ENCODE assay signal across 16 cellular contexts in genomic region chr16:89633064-89633631, GRCh38. TPM values are rescaled to one million over a fixed set of nuclear protein-coding genes. Genes with fewer than 3 reads are reported as not detected.
A peak's percentile ranks its signal among the peaks of the same experiment; 100 is the strongest.
DNase-seq lines count a peak whose midpoint lies in the region; ATAC-seq lines count a peak whose summit lies in the region.
"Had no signal": no experiment of that assay in that cellular context is flagged by ENCODE, and none has a peak within 500 bp of the region (broad histone marks: within the 10 kb centered on the region; RNA-seq: fewer than 3 reads in every experiment).

No MANE protein-coding gene starts in this region.

- H3K27ac ChIP-seq in duodenal mucosa (ENCODE audit: low read depth, low read length) (peak overlapping the region; percentile 32), neuronal stem cell (replicated peaks; ENCODE audit: low read length) (no peak overlapping the region)

- peak; percentile 66 for DNase-seq in Daoy (ENCODE audit: low read depth)
- peak; percentile 41 for DNase-seq in NCI-H226
- DNase-seq in neuronal stem cell (ENCODE audit: low spot score), result no peak
- no peak for DNase-seq in left ventricle myocardium superior
- DNase-seq in NCI-H2107 (lab: John Stamatoyannopoulos, UW), result no peak
- DNase-seq in SHP77 treated with DMSO at 0.1 percent for 48 hours (lab: John Stamatoyannopoulos, UW), result no peak
- DNase-seq: activated CD4-positive, alpha-beta T cell treated with anti-CD3 and anti-CD28 coated beads for 36 hours; activated naive CD4-positive, alpha-beta T cell treated with anti-CD3 and anti-CD28 coated beads, Interleukin-2, amount 50 U/mL, for 16 hours; DND-41; immature natural killer cell; NCI-H2171 treated with DMSO at 0.1 percent for 48 hours; stimulated activated CD4-positive, alpha-beta T cell treated with anti-CD3 and anti-CD28 coated beads, Interleukin-2, amount 100 ng/mL, for 48 hours; stimulated activated naive CD8-positive, alpha-beta T cell treated with anti-CD3 and anti-CD28 coated beads, Interleukin-15, amount 100 ng/mL, for 72 hours had no signal

- H2AK5ac ChIP-seq in neuronal stem cell (ENCODE audit: low read depth, low read length), result peak overlapping the region; percentile 79

- no peak overlapping the region for H3K4ac ChIP-seq in neuronal stem cell (ENCODE audit: low read length)

- peak overlapping the region; percentile 71 for H3K14ac ChIP-seq in neuronal stem cell (ENCODE audit: low read length)

- no peaks in the 10 kb centered on the region for H3K79me1 ChIP-seq in neuronal stem cell (ENCODE audit: low read depth, low read length)

- H2AFZ ChIP-seq in neuronal stem cell (ENCODE audit: low read length), result no peak overlapping the region

- no peak overlapping the region for H3K4me3 ChIP-seq in duodenal mucosa (ENCODE audit: low read depth in 1 of 2, low read length in 2 of 2)
- H3K4me3 ChIP-seq in neuronal stem cell (ENCODE audit: low read length in 2 of 2), result no peak overlapping the region
- H3K4me3 ChIP-seq: K562 had no signal

- H3K4me1 ChIP-seq in duodenal mucosa (ENCODE audit: control insufficient read depth in 1 of 2, insufficient read depth in 2 of 2, low read length in 2 of 2) (peaks cover 14 to 24% of the 10 kb centered on the region in 2 donors), neuronal stem cell (ENCODE audit: control insufficient read depth in 2 of 2, insufficient read depth in 1 of 2, low read depth in 1 of 2, low read length in 2 of 2) (no peaks in the 10 kb centered on the region)

- peak overlapping the region; percentile 85 for H3K18ac ChIP-seq in neuronal stem cell (ENCODE audit: low read length)

- no CpG with 5 or more reads among the region's 19 CpGs for WGBS in neuronal stem cell (ENCODE audit: extremely low coverage in 2 of 2, insufficient read length in 2 of 2, insufficient replicate concordance in 1 of 2), 2 donors

- no peak overlapping the region for H4K8ac ChIP-seq in neuronal stem cell (ENCODE audit: low read depth, low read length)

- peak overlapping the region; percentile 65 for H3K23ac ChIP-seq in neuronal stem cell (ENCODE audit: low read depth, low read length, poor library complexity)

- H3K9me3 ChIP-seq in duodenal mucosa (ENCODE audit: control insufficient read depth in 1 of 2, low read length in 2 of 2) (no peaks in the 10 kb centered on the region), neuronal stem cell (replicated peaks in 1 of 2; ENCODE audit: control insufficient read depth in 2 of 2, insufficient read depth in 1 of 2, low read depth in 1 of 2, low read length in 2 of 2) (peaks cover 0 to 4% of the 10 kb centered on the region in 2 donors)

- H3K4me2 ChIP-seq in neuronal stem cell (ENCODE audit: insufficient read depth, low read length, poor library complexity, severe bottlenecking), result no peak overlapping the region

- H3K36me3 ChIP-seq in duodenal mucosa (ENCODE audit: control insufficient read depth in 1 of 2, insufficient read depth in 2 of 2, low read length in 2 of 2) (peaks cover 0 to 4% of the 10 kb centered on the region in 2 donors), neuronal stem cell (replicated peaks in 1 of 2; ENCODE audit: control insufficient read depth in 2 of 2, insufficient read depth in 2 of 2, low read length in 2 of 2) (no peaks in the 10 kb centered on the region)

- H2BK120ac ChIP-seq in neuronal stem cell (ENCODE audit: low read depth, low read length), result no peak overlapping the region

- H3K27me3 ChIP-seq in duodenal mucosa (ENCODE audit: control insufficient read depth in 1 of 2, insufficient read depth in 2 of 2, low read length in 2 of 2), result peaks cover 0 to 4% of the 10 kb centered on the region in 2 donors
- H3K27me3 ChIP-seq in neuronal stem cell (ENCODE audit: control insufficient read depth in 3 of 3, insufficient read depth in 3 of 3, low read depth in 1 of 3, low read length in 3 of 3), result peaks cover 0 to 25% (median 5%) of the 10 kb centered on the region in 3 experiments

- H2BK5ac ChIP-seq in neuronal stem cell (ENCODE audit: low read length), result no peak overlapping the region

- no peak overlapping the region for H4K91ac ChIP-seq in neuronal stem cell (ENCODE audit: low read depth, low read length, poor library complexity)

- H3K9ac ChIP-seq in duodenal mucosa (ENCODE audit: low read depth in 1 of 2, low read length in 2 of 2) (peak overlapping the region in 1 of 2 donors; percentile 39), neuronal stem cell (ENCODE audit: low read depth, low read length, poor library complexity) (no peak overlapping the region)

- H2BK12ac ChIP-seq in neuronal stem cell (ENCODE audit: low read length), result no peak overlapping the region

- ATAC-seq in left ventricle myocardium superior, result no peak
- ATAC-seq in GM18502 (IDR thresholded peaks at IDR 0.05; ENCODE audit: poor library complexity, unreplicated experiment), result no peak
- ATAC-seq: K562 had no signal

- peak overlapping the region; percentile 67 for H2BK15ac ChIP-seq in neuronal stem cell (ENCODE audit: low read length)

- intact Hi-C loops in left ventricle myocardium superior (cut with micrococcal nuclease), result no loop called here

RNA-seq across cellular contexts. Expression of gene DPEP1, which starts 19.7 kb away (rescaled TPM):
- 0.09 TPM in 1 of 2 replicates, not detected in the other for total RNA-seq in Daoy (2014; rRNA removed; shearing (Covaris generic))
- polyA plus RNA-seq in neuronal stem cell (2013, experiment 1 of 2), result 1.1 TPM
- 0.79 TPM for polyA plus RNA-seq in neuronal stem cell (2013, experiment 2 of 2)
- not detected for total RNA-seq in left ventricle myocardium superior
- total RNA-seq: activated CD4-positive, alpha-beta T cell treated with anti-CD3 and anti-CD28 coated beads for 36 hours had no signal
- polyA plus RNA-seq: immature natural killer cell had no signal

RNA-seq across cellular contexts. Expression of gene CHMP1A, which starts 24.4 kb away (rescaled TPM):
- 69.7 and 80.2 TPM in 2 replicates for total RNA-seq in Daoy (2014; rRNA removed; shearing (Covaris generic))
- polyA plus RNA-seq in neuronal stem cell (2013, experiment 1 of 2), result 44.9 TPM
- polyA plus RNA-seq in neuronal stem cell (2013, experiment 2 of 2), result 44.1 TPM
- total RNA-seq in left ventricle myocardium superior, result 36.5 TPM

RNA-seq across cellular contexts. Expression of gene SPATA33, which starts 24.5 kb away (rescaled TPM):
- 4.9 and 6.7 TPM in 2 replicates for total RNA-seq in Daoy (2014; rRNA removed; shearing (Covaris generic))
- polyA plus RNA-seq in neuronal stem cell (2013, experiment 1 of 2), result 28.9 TPM
- polyA plus RNA-seq in neuronal stem cell (2013, experiment 2 of 2), result 29.1 TPM
- 2.6 TPM for total RNA-seq in left ventricle myocardium superior

RNA-seq across cellular contexts. Expression of gene CDK10, which starts 53.3 kb away (rescaled TPM):
- 9.9 and 11.4 TPM in 2 replicates for total RNA-seq in Daoy (2014; rRNA removed; shearing (Covaris generic))
- polyA plus RNA-seq in neuronal stem cell (2013, experiment 1 of 2), result 59.5 TPM
- polyA plus RNA-seq in neuronal stem cell (2013, experiment 2 of 2), result 57.9 TPM
- total RNA-seq in left ventricle myocardium superior, result 23.6 TPM

RNA-seq across cellular contexts. Expression of gene CPNE7, which starts 57.6 kb away (rescaled TPM):
- total RNA-seq in Daoy (2014; rRNA removed; shearing (Covaris generic)), result 2.6 and 3.4 TPM in 2 replicates
- 1.4 TPM for polyA plus RNA-seq in neuronal stem cell (2013, experiment 1 of 2)
- 1.6 TPM for polyA plus RNA-seq in neuronal stem cell (2013, experiment 2 of 2)
- not detected for total RNA-seq in left ventricle myocardium superior

Comparison
In these comparisons a context has a peak if more than half of its experiments do, and no peak if none do; other contexts are left out.
1. DNase-seq: peak in Daoy (single experiment) and NCI-H226 (single experiment); none in neuronal stem cell (single experiment), left ventricle myocardium superior (single experiment), NCI-H2107 (single experiment) and SHP77 treated with DMSO at 0.1 percent for 48 hours (single experiment).